ENCODE assay signal across 8 cellular contexts in the genomic region with DNA sequence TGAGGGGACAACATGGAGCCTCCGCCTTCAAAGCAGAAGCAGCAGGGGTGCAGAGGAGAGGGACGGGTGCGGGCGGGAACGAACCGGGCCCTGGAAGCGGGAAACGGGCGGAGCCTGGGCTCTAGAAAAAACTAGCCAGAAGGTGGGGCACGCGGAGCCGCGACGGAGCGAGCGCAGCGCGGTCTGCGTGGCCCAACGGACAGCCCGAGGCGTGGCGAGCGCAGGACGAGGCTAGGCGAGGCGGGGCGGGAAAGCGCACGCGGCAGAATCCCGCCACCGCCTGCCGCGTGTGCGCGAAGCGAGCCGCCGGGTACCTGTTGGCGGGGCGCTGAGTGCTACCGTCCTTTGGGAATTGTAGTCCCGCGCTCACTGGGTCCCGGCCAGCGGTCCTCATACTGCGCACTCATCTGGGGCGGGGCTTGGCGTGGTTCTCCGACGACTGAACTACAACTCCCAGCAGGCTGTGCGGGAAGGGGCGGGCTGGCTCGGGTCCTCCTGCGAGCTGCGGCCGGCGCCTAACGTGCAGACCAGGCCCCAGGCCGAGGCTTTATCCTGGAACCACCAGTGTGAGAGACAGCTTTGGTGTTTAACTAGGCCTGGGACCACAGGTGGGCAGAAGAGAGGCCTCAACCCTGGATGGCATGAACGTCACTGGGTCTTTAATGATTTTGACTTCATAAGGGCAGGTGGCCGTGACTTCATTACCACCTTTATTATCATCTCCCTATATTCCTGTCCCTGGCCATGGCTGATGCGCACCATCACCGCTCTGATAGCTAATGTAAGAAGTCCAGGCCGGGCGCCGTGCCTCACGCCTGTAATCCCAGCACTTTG.
A peak's percentile ranks its signal among the peaks of the same experiment; 100 is the strongest.
DNase-seq lines count a peak whose midpoint lies in the region; ATAC-seq lines count a peak whose summit lies in the region.

A gene with protein sequence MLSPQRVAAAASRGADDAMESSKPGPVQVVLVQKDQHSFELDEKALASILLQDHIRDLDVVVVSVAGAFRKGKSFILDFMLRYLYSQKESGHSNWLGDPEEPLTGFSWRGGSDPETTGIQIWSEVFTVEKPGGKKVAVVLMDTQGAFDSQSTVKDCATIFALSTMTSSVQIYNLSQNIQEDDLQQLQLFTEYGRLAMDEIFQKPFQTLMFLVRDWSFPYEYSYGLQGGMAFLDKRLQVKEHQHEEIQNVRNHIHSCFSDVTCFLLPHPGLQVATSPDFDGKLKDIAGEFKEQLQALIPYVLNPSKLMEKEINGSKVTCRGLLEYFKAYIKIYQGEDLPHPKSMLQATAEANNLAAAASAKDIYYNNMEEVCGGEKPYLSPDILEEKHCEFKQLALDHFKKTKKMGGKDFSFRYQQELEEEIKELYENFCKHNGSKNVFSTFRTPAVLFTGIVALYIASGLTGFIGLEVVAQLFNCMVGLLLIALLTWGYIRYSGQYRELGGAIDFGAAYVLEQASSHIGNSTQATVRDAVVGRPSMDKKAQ (minus strand): TSS at position 55 of the 834 bp plus-strand sequence. CDS start 41 bp downstream, at position 14.

- H3K27ac Mint-ChIP-seq in central memory CD8-positive, alpha-beta T cell (ENCODE audit: low read depth): peak within 1 kb of the TSS; percentile 71

- no peaks in the 10 kb centered on the region for H3K9me3 Mint-ChIP-seq in central memory CD8-positive, alpha-beta T cell

- H3K4me1 Mint-ChIP-seq in central memory CD8-positive, alpha-beta T cell: peaks cover 24% of the 10 kb centered on the region

- H3K27me3 Mint-ChIP-seq in central memory CD8-positive, alpha-beta T cell: no peaks in the 10 kb centered on the region

- ATAC-seq in GM19023 (IDR thresholded peaks at IDR 0.05; ENCODE audit: unreplicated experiment) (peak; percentile 94), HG03196 (IDR thresholded peaks at IDR 0.05; ENCODE audit: unreplicated experiment) (peak; percentile 86)
- peak; percentile 93 to 96 for ATAC-seq in activated CD4-positive, CD25-positive, alpha-beta regulatory T cell treated with anti-CD3 and anti-CD28 coated beads, Interleukin-2, amount 50 U/mL, for 24 hours
- ATAC-seq in central memory CD8-positive, alpha-beta T cell (replicated peaks; ENCODE audit: extremely low read depth, poor library complexity, severe bottlenecking): peak; percentile 95

- no peaks in the 10 kb centered on the region for H3K36me3 Mint-ChIP-seq in central memory CD8-positive, alpha-beta T cell (ENCODE audit: insufficient read depth)

- DNase-seq in AG08396 (ENCODE audit: low spot score) (peak; percentile 90), NCI-H226 (peak; percentile 94), iris pigment epithelial cell (ENCODE audit: low read depth) (peak; percentile 98)
- peak; percentile 86 to 92 for DNase-seq in central memory CD8-positive, alpha-beta T cell (ENCODE audit: low spot score in 2 of 2)
- peak; percentile 88 to 89 for DNase-seq in stimulated activated CD4-positive, alpha-beta T cell treated with anti-CD3 and anti-CD28 coated beads, Interleukin-12 subunit alpha, Interleukin-12 subunit beta, amount 100 ng/mL, for 24 hours (ENCODE audit: low read depth in 2 of 2)

- peak within 1 kb of the TSS; percentile 85 for H3K4me3 Mint-ChIP-seq in central memory CD8-positive, alpha-beta T cell

Comparison
In these comparisons a context has a peak if more than half of its experiments do, and no peak if none do; other contexts are left out.
1. Peak in every context shown above with its lines: DNase-seq and ATAC-seq.